1 cellular context compared by ENCODE assay signal in the genomic region with DNA sequence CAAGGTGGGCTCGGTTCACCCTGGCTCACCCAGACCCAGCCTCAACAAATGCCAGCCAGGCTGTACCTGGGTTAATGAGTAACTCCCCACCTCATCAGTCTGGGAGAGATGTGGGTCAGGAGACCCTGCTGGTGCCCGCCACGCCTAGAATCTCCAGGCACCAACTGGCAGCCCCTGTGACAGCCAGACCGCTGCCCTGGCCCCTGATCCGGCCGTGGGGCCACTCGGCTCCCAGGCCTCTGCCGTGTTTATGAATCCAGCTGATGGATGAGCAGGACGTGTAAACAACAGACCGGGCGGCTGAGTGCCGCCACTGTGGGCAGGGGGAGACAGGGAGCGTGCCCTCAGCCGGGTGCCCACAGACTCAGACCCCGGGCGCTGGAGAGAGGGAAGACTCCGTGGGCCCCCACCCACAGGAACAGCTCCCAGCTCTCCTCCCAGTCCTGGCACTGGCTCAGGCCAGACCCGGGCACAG.
TF ChIP-seq lines count a peak whose summit lies in the region.

No MANE protein-coding gene starts in this region.

TF ChIP-seq in IMR-90, 13 proteins besides CTCF, POLR2A, EP300 and RAD21:
- no peak for TF ChIP-seq NFE2L2 (IDR thresholded peaks at IDR 0.05; ENCODE audit: low read depth, low read length)
- TF ChIP-seq CHD1 (IDR thresholded peaks at IDR 0.05; ENCODE audit: low read depth, low read length) = no peak
- no peak for TF ChIP-seq SMC3 (IDR thresholded peaks at IDR 0.05; ENCODE audit: low read depth, low read length)
- TF ChIP-seq MAFK (IDR thresholded peaks at IDR 0.05; ENCODE audit: low read depth, low read length) = no peak
- no peak for TF ChIP-seq CEBPB (IDR thresholded peaks at IDR 0.05; ENCODE audit: low read depth, low read length)
- no peak for TF ChIP-seq BHLHE40 (IDR thresholded peaks at IDR 0.05; ENCODE audit: low read depth, low read length)
- TF ChIP-seq RCOR1 (IDR thresholded peaks at IDR 0.05; ENCODE audit: insufficient replicate concordance, low read length) = no peak
- TF ChIP-seq RFX5 (IDR thresholded peaks at IDR 0.05; ENCODE audit: low read depth, low read length) = no peak
- no peak for TF ChIP-seq ELK1 (IDR thresholded peaks at IDR 0.05; ENCODE audit: borderline replicate concordance, low read depth, low read length)
- no peak for TF ChIP-seq FOS (IDR thresholded peaks at IDR 0.05; ENCODE audit: low read depth, low read length)
- TF ChIP-seq MXI1 (IDR thresholded peaks at IDR 0.05; ENCODE audit: borderline replicate concordance, low read depth, low read length) = no peak
- no peak for TF ChIP-seq MAZ (IDR thresholded peaks at IDR 0.05; ENCODE audit: borderline replicate concordance, low read depth, low read length)
- TF ChIP-seq USF2 (IDR thresholded peaks at IDR 0.05; ENCODE audit: low read depth, low read length) = no peak
TF ChIP-seq in IMR-90: peak in this region for 0.
